Comparison of ENCODE assay signal across 32 cellular contexts in genomic region chr6:16600026-16600425, GRCh38.
"Had no signal": no experiment of that assay in that cellular context is flagged by ENCODE, and none has a peak within 500 bp of the region (broad histone marks: within the 10 kb centered on the region; RNA-seq: fewer than 3 reads in every experiment).

No MANE protein-coding gene starts in this region.

- H3K4me1 ChIP-seq: colonic mucosa, stomach, tibial artery, upper lobe of right lung had no signal

- H3K27ac Mint-ChIP-seq: activated CD4-positive, alpha-beta T cell treated with anti-CD3 and anti-CD28 coated beads for 36 hours; activated CD8-positive, alpha-beta memory T cell treated with anti-CD3 and anti-CD28 coated beads, Interleukin-2, amount 10 ng/mL, durations not matched to agents 7 days and 5 days; activated CD8-positive, alpha-beta T cell treated with anti-CD3 and anti-CD28 coated beads, Interleukin-2, amount 10 ng/mL, durations not matched to agents 7 days and 5 days; activated naive CD8-positive, alpha-beta T cell; activated T-cell treated with anti-CD3 and anti-CD28 coated beads, Interleukin-2, amount 50 U/mL, for 72 hours; immature natural killer cell; naive thymus-derived CD4-positive, alpha-beta T cell; progenitor cell of endocrine pancreas; stimulated activated naive B cell treated with anti-CD40 and anti-IgM and Interleukin-4, amounts not matched to agents 10 μg/mL and 1 μg/mL and 100 μg/mL, for 72 hours; T-helper 2 cell treated with Interferon-gamma antibody and Interleukin-4, amounts not matched to agents 5 μg/mL and 100 μg/mL, for 36 hours had no signal

- H3K27ac ChIP-seq: colonic mucosa, heart left ventricle, ovary, right lobe of liver, skin epidermis, stomach, tibial artery, upper lobe of right lung had no signal

- DNase-seq: activated CD4-positive, alpha-beta T cell treated with anti-CD3 and anti-CD28 coated beads for 36 hours; activated CD4-positive, CD25-positive, alpha-beta regulatory T cell; activated CD8-positive, alpha-beta memory T cell treated with anti-CD3 and anti-CD28 coated beads, Interleukin-2, amount 10 ng/mL, durations not matched to agents 7 days and 5 days; activated CD8-positive, alpha-beta T cell treated with anti-CD3 and anti-CD28 coated beads, Interleukin-2, amount 10 ng/mL, durations not matched to agents 7 days and 5 days; activated naive CD4-positive, alpha-beta T cell treated with Interleukin-2 at 50 U/mL for 16 hours; activated T-cell treated with anti-CD3 and anti-CD28 coated beads for 4 hours; activated T-cell treated with anti-CD3 and anti-CD28 coated beads, Interleukin-2, amount 50 U/mL, for 72 hours; anterior cingulate cortex; cerebellar nuclear complex; colonic mucosa; effector memory CD4-positive, alpha-beta T cell; erythroblast; foreskin fibroblast; heart left ventricle; hypothalamus; immature natural killer cell; kidney; left colon; midbrain; naive thymus-derived CD4-positive, alpha-beta T cell; ovary; right lobe of liver; stimulated activated CD4-positive, alpha-beta T cell treated with anti-CD3 and anti-CD28 coated beads, Interleukin-4, amount 100 ng/mL, for 24 hours; stimulated activated naive B cell treated with anti-CD40 and anti-IgM and Interleukin-4, amounts not matched to agents 10 μg/mL and 1 μg/mL and 100 μg/mL, for 72 hours; stomach; tibial artery; upper lobe of right lung had no signal

- H3K9me3 ChIP-seq: colonic mucosa, heart left ventricle, ovary, right lobe of liver, stomach, tibial artery, upper lobe of right lung had no signal

- H3K4me3 Mint-ChIP-seq: activated CD4-positive, alpha-beta T cell treated with anti-CD3 and anti-CD28 coated beads for 36 hours; activated CD8-positive, alpha-beta memory T cell treated with anti-CD3 and anti-CD28 coated beads, Interleukin-2, amount 10 ng/mL, durations not matched to agents 7 days and 5 days; activated CD8-positive, alpha-beta T cell treated with anti-CD3 and anti-CD28 coated beads, Interleukin-2, amount 10 ng/mL, durations not matched to agents 7 days and 5 days; activated naive CD8-positive, alpha-beta T cell; activated T-cell treated with anti-CD3 and anti-CD28 coated beads, Interleukin-2, amount 50 U/mL, for 72 hours; immature natural killer cell; naive thymus-derived CD4-positive, alpha-beta T cell; stimulated activated naive B cell treated with anti-CD40 and anti-IgM and Interleukin-4, amounts not matched to agents 10 μg/mL and 1 μg/mL and 100 μg/mL, for 72 hours; T-helper 2 cell treated with Interferon-gamma antibody and Interleukin-4, amounts not matched to agents 5 μg/mL and 100 μg/mL, for 36 hours had no signal

- H3K36me3 ChIP-seq: colonic mucosa, ovary, right lobe of liver, upper lobe of right lung had no signal

- FAIRE-seq: bronchial epithelial cell, kidney had no signal

- ATAC-seq: activated CD4-positive, alpha-beta T cell treated with anti-CD3 and anti-CD28 coated beads for 36 hours; activated CD8-positive, alpha-beta memory T cell treated with anti-CD3 and anti-CD28 coated beads, Interleukin-2, amount 10 ng/mL, durations not matched to agents 7 days and 5 days; activated CD8-positive, alpha-beta T cell treated with anti-CD3 and anti-CD28 coated beads, Interleukin-2, amount 10 ng/mL, durations not matched to agents 7 days and 5 days; activated T-cell treated with anti-CD3 and anti-CD28 coated beads, Interleukin-2, amount 50 U/mL, for 72 hours; heart left ventricle; left colon; naive thymus-derived CD4-positive, alpha-beta T cell; right lobe of liver; stimulated activated naive B cell treated with anti-CD40 and anti-IgM and Interleukin-4, amounts not matched to agents 10 μg/mL and 1 μg/mL and 100 μg/mL, for 72 hours; upper lobe of right lung had no signal

- H3K27me3 ChIP-seq: colonic mucosa, heart left ventricle, ovary, right lobe of liver, stomach, tibial artery, upper lobe of right lung had no signal

- H3K9me3 Mint-ChIP-seq: immature natural killer cell; T-helper 2 cell treated with Interferon-gamma antibody and Interleukin-4, amounts not matched to agents 5 μg/mL and 100 μg/mL, for 36 hours had no signal

- H3K4me3 ChIP-seq: colonic mucosa, heart left ventricle, ovary, right lobe of liver, skin epidermis, stomach, tibial artery, upper lobe of right lung had no signal

- H3K27me3 Mint-ChIP-seq: activated CD8-positive, alpha-beta memory T cell treated with anti-CD3 and anti-CD28 coated beads, Interleukin-2, amount 10 ng/mL, durations not matched to agents 7 days and 5 days; activated naive CD8-positive, alpha-beta T cell; naive thymus-derived CD4-positive, alpha-beta T cell; progenitor cell of endocrine pancreas; stimulated activated naive B cell treated with anti-CD40 and anti-IgM and Interleukin-4, amounts not matched to agents 10 μg/mL and 1 μg/mL and 100 μg/mL, for 72 hours had no signal
